ENCODE assay signal across 1 cellular context in genomic region chr12:116420476-116420875, GRCh38.
TF ChIP-seq lines count a peak whose summit lies in the region.

No MANE protein-coding gene starts in this region.

TF ChIP-seq in GM23338, 12 proteins besides CTCF, POLR2A, EP300 and RAD21 (continued from another document):
- no peak for TF ChIP-seq ETS1 (IDR thresholded peaks at IDR 0.05)
- TF ChIP-seq POLR2AphosphoS5 (IDR thresholded peaks at IDR 0.05; ENCODE audit: low read depth) = no peak
- no peak for TF ChIP-seq ZNF462 (CRISPR knock-in tag; IDR thresholded peaks at IDR 0.05)
- TF ChIP-seq REST (IDR thresholded peaks at IDR 0.05; ENCODE audit: unreplicated experiment) = no peak
- TF ChIP-seq STAT1 (IDR thresholded peaks at IDR 0.05; ENCODE audit: unreplicated experiment) = no peak
- no peak for TF ChIP-seq EZH2phosphoT487 (IDR thresholded peaks at IDR 0.05; ENCODE audit: unreplicated experiment)
- no peak for TF ChIP-seq CREB1 (CRISPR knock-in tag; IDR thresholded peaks at IDR 0.05; ENCODE audit: low read depth)
- no peak for TF ChIP-seq JUNB (IDR thresholded peaks at IDR 0.05; ENCODE audit: unreplicated experiment)
